12 cellular contexts compared by ENCODE assay signal in genomic region chr17:74639704-74640142, GRCh38. TPM values are rescaled to one million over a fixed set of nuclear protein-coding genes. Genes with fewer than 3 reads are reported as not detected.
DNase-seq lines count a peak whose midpoint lies in the region; ATAC-seq, FAIRE-seq and TF ChIP-seq lines count a peak whose summit lies in the region.
"Had no signal": no experiment of that assay in that cellular context is flagged by ENCODE, and none has a peak within 500 bp of the region (broad histone marks: within the 10 kb centered on the region; RNA-seq: fewer than 3 reads in every experiment).

No MANE protein-coding gene starts in this region.

- no peaks in the 10 kb centered on the region for H3K79me2 ChIP-seq in OCI-LY7 (ENCODE audit: insufficient read depth, low read depth, low read length)

- H3K9ac ChIP-seq in colonic mucosa (ENCODE audit: low read depth in 2 of 2, low read length in 2 of 2), result no peak overlapping the region

- H3K27me3 ChIP-seq in colonic mucosa, result no peaks in the 10 kb centered on the region

- no peaks in the 10 kb centered on the region for H4K20me1 ChIP-seq in OCI-LY7 (ENCODE audit: insufficient read depth, low read length)

- no peak overlapping the region for H3K4me3 ChIP-seq in GM12865 (ENCODE audit: low read depth, low read length)
- H3K4me3 ChIP-seq in OCI-LY7 (ENCODE audit: low read depth, low read length, poor library complexity, severe bottlenecking), result no peak overlapping the region
- no peak overlapping the region for H3K4me3 ChIP-seq in colonic mucosa

- CTCF ChIA-PET in OCI-LY7 (lab: Charles Lee; ENCODE audit: unreplicated experiment), result no interaction called here

- H3K9me3 ChIP-seq in OCI-LY7 (ENCODE audit: low read length) (no peaks in the 10 kb centered on the region), colonic mucosa (no peaks in the 10 kb centered on the region)

- DNase-seq in Ammon's horn (ENCODE audit: low spot score) (peak; percentile 33), GM12865 (ENCODE audit: low read depth) (peak; percentile 52), OCI-LY7 (ENCODE audit: low spot score) (peak; percentile 61), left ventricle myocardium superior (no peak), A172 (ENCODE audit: low spot score) (no peak), colonic mucosa (no peak), D721Med (ENCODE audit: insufficient read length, low spot score) (no peak)
- DNase-seq: foreskin keratinocyte had no signal

- TF ChIP-seq CTCF in GM12865 (IDR thresholded peaks at IDR 0.05; ENCODE audit: insufficient read depth, low read depth, low read length, missing control alignments) (no peak), OCI-LY7 (conservative IDR thresholded peaks at IDR 0.05; ENCODE audit: low read length) (no peak), colonic mucosa (IDR thresholded peaks at IDR 0.05) (no peak), D721Med (IDR thresholded peaks at IDR 0.05; ENCODE audit: insufficient read depth, missing control alignments) (no peak)

- H3K36me3 ChIP-seq in OCI-LY7 (ENCODE audit: insufficient read depth, low read length) (no peaks in the 10 kb centered on the region), colonic mucosa (no peaks in the 10 kb centered on the region)

- H2AFZ ChIP-seq in OCI-LY7 (ENCODE audit: low read length), result no peak overlapping the region

- H3K4me1 ChIP-seq in OCI-LY7 (ENCODE audit: insufficient read depth, low read length, poor library complexity, severe bottlenecking), result peaks cover 15% of the 10 kb centered on the region
- H3K4me1 ChIP-seq in colonic mucosa, result no peaks in the 10 kb centered on the region
- H3K4me1 ChIP-seq: foreskin keratinocyte had no signal

- BruUV-seq in OCI-LY7 (replicated peaks; lab: Mats Ljungman, UMichigan), result no TSS peak

- POLR2A ChIA-PET in OCI-LY7 (lab: Charles Lee), result no interaction called here

- ATAC-seq in left ventricle myocardium superior (peak; percentile 52), HG02938 (IDR thresholded peaks at IDR 0.05; ENCODE audit: unreplicated experiment) (no peak)
- ATAC-seq: foreskin keratinocyte had no signal

- intact Hi-C loops in OCI-LY7 (cut with micrococcal nuclease; ENCODE audit: unreplicated experiment) (no loop called here), left ventricle myocardium superior (cut with micrococcal nuclease) (no loop called here), colonic mucosa (cut with DNase I) (no loop called here)

- H3K4me2 ChIP-seq in OCI-LY7 (ENCODE audit: low read length), result peak overlapping the region; percentile 58

- no peak for FAIRE-seq in D721Med (lab: Jason Lieb, UNC)
- FAIRE-seq: colon had no signal

- H3K9me2 ChIP-seq in OCI-LY7 (ENCODE audit: insufficient read depth, low read length), result no peaks in the 10 kb centered on the region

- no peak overlapping the region for H3K27ac ChIP-seq in OCI-LY7 (ENCODE audit: low read depth, low read length, poor library complexity, severe bottlenecking)
- no peak overlapping the region for H3K27ac ChIP-seq in colonic mucosa
- H3K27ac ChIP-seq: foreskin keratinocyte had no signal

RNA-seq across cellular contexts. Expression of gene CD300E, which starts 16.2 kb away (rescaled TPM):
- not detected in 2 replicates for total RNA-seq in OCI-LY7 (2014; rRNA removed; shearing (Covaris generic))
- total RNA-seq in OCI-LY7 (2022) (not detected in 2 replicates), left ventricle myocardium superior (0.27 TPM), colonic mucosa (1 to 10 TPM in 1 of 2 donors, not detected in 1; 1.2 TPM)
- not detected in 2 replicates for total RNA-seq in A172 (2014; rRNA removed; shearing (Covaris generic))
- total RNA-seq: foreskin keratinocyte; T-helper 1 cell treated with Interleukin-12 subunit alpha and Interleukin-12 subunit beta and Interleukin-4 antibody, amounts not matched to agents 30 ng/mL and 1 ng/mL, for 36 hours had no signal

RNA-seq across cellular contexts. Expression of gene CD300LD, which starts 47.6 kb away (rescaled TPM):
- not detected in 2 replicates for total RNA-seq in OCI-LY7 (2014; rRNA removed; shearing (Covaris generic))
- total RNA-seq in OCI-LY7 (2022), result not detected in 2 replicates
- not detected for total RNA-seq in left ventricle myocardium superior
- total RNA-seq in A172 (2014; rRNA removed; shearing (Covaris generic)), result not detected in 2 replicates
- total RNA-seq in colonic mucosa, result not detected
- total RNA-seq: foreskin keratinocyte; mesenteric fat pad; T-helper 1 cell treated with Interleukin-12 subunit alpha and Interleukin-12 subunit beta and Interleukin-4 antibody, amounts not matched to agents 30 ng/mL and 1 ng/mL, for 36 hours had no signal

Comparison
In these comparisons a context has a peak if more than half of its experiments do, and no peak if none do; other contexts are left out.
1. DNase-seq: peak in Ammon's horn (single experiment), GM12865 (single experiment) and OCI-LY7 (single experiment); none in left ventricle myocardium superior (single experiment), A172 (single experiment), colonic mucosa (single experiment) and D721Med (single experiment).